In the genomic region with DNA sequence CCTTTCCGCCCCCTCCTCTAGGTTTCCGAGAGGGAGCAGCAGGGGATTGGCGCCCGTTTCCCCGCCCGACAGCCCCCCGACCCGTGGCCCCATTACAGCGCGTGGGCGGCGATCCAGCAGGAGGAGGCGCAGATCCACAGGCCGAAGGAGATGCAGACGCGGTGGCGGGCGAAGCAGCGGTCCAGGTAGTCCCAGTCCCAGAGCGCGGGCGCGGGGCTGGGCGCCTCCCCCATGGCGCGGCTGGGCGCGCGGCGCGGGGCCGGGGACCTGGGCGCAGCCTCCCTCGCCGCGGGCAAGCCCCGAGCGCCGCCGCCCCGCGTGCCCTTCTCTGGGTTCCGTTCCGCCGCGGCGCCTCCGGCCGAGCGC, we compare ENCODE assay signal across 8 cellular contexts. TPM values are rescaled to one million over a fixed set of nuclear protein-coding genes. Genes with fewer than 3 reads are reported as not detected.
DNase-seq lines count a peak whose midpoint lies in the region; ATAC-seq, FAIRE-seq and TF ChIP-seq lines count a peak whose summit lies in the region.

No MANE protein-coding gene starts in this region.

- H3K4me3 Mint-ChIP-seq in astrocyte (ENCODE audit: unreplicated experiment), result peak overlapping the region; percentile 86

- H3K9me3 ChIP-seq in KOPT-K1 (ENCODE audit: insufficient read depth, low read length, poor library complexity, severe bottlenecking), result peaks cover 20% of the 10 kb centered on the region
- peaks cover 6% of the 10 kb centered on the region for H3K9me3 ChIP-seq in astrocyte (ENCODE audit: insufficient read depth, low read depth, low read length)
- no peaks in the 10 kb centered on the region for H3K9me3 ChIP-seq in subcutaneous abdominal adipose tissue (ENCODE audit: control insufficient read depth in 5 of 5, low read length in 5 of 5)

- no peak for TF ChIP-seq CTCF in astrocyte (IDR thresholded peaks at IDR 0.05; ENCODE audit: insufficient read depth, low read depth, low read length)

- H3K9ac ChIP-seq in astrocyte (ENCODE audit: low read length) (peak overlapping the region; percentile 82), subcutaneous abdominal adipose tissue (ENCODE audit: low read length in 5 of 5) (peak overlapping the region in 3 of 5 donors; percentile 47 to 68 (median 64))

- FAIRE-seq in astrocyte (lab: Jason Lieb, UNC), result no peak

- H3K36me3 Mint-ChIP-seq in astrocyte (ENCODE audit: low read depth, unreplicated experiment), result peaks cover 14% of the 10 kb centered on the region

- peaks cover 25% of the 10 kb centered on the region for H3K36me3 ChIP-seq in KOPT-K1 (ENCODE audit: insufficient read depth, low read length)
- peaks cover 10% of the 10 kb centered on the region for H3K36me3 ChIP-seq in astrocyte (ENCODE audit: insufficient read depth, low read length)
- H3K36me3 ChIP-seq in subcutaneous abdominal adipose tissue (ENCODE audit: control insufficient read depth in 5 of 5, insufficient read depth in 5 of 5, low read length in 5 of 5), result peaks cover 0 to 14% (median 4%) of the 10 kb centered on the region in 5 donors

- peak overlapping the region; percentile 94 for H2AFZ ChIP-seq in astrocyte (ENCODE audit: low read depth, low read length)

- H3K79me2 ChIP-seq in astrocyte (ENCODE audit: insufficient read depth, low read length), result peaks cover 24% of the 10 kb centered on the region

- peak overlapping the region; percentile 94 for H3K4me2 ChIP-seq in astrocyte (ENCODE audit: low read length)

- ATAC-seq in GM21786 (IDR thresholded peaks at IDR 0.05; ENCODE audit: unreplicated experiment) (peak; percentile 44), left colon (peak; percentile 39)

- intact Hi-C loops in left colon (cut with DNase I, micrococcal nuclease), result no loop called here

- DNase-seq in NCI-H1092 treated with DMSO at 0.1 percent for 48 hours (lab: John Stamatoyannopoulos, UW), result peak; percentile 50
- DNase-seq in NCI-H1092 (lab: John Stamatoyannopoulos, UW), result no peak
- no peak for DNase-seq in astrocyte (ENCODE audit: low read depth)
- peak in 1 of 2 donors; percentile 53 for DNase-seq in left colon
- no peak for DNase-seq in effector CD8-positive, alpha-beta T cell (lab: John Stamatoyannopoulos, UW)

- H4K20me1 ChIP-seq in astrocyte (ENCODE audit: insufficient read depth, low read length), result peaks cover 7% of the 10 kb centered on the region

- H3K4me3 ChIP-seq in astrocyte (ENCODE audit: insufficient read depth, low read depth, low read length), result peak overlapping the region; percentile 83
- peak overlapping the region; percentile 57 to 86 (median 75) for H3K4me3 ChIP-seq in subcutaneous abdominal adipose tissue (ENCODE audit: low read depth in 1 of 5, low read length in 5 of 5)

- H3K4me1 ChIP-seq in astrocyte (ENCODE audit: insufficient read depth, low read length) (peaks cover 4% of the 10 kb centered on the region), subcutaneous abdominal adipose tissue (ENCODE audit: control insufficient read depth in 5 of 5, insufficient read depth in 5 of 5, low read length in 5 of 5) (peaks cover 0 to 17% (median 10%) of the 10 kb centered on the region in 5 donors)

- no peaks in the 10 kb centered on the region for H3K27me3 Mint-ChIP-seq in astrocyte (ENCODE audit: low read depth, unreplicated experiment)

- H3K27me3 ChIP-seq in astrocyte (ENCODE audit: insufficient read depth, low read length), result no peaks in the 10 kb centered on the region
- no peaks in the 10 kb centered on the region for H3K27me3 ChIP-seq in subcutaneous abdominal adipose tissue (ENCODE audit: control insufficient read depth in 5 of 5, insufficient read depth in 4 of 5, low read length in 5 of 5)

- no peaks in the 10 kb centered on the region for H3K4me1 Mint-ChIP-seq in astrocyte (ENCODE audit: low read depth, unreplicated experiment)

- H3K27ac Mint-ChIP-seq in astrocyte (ENCODE audit: unreplicated experiment), result peak overlapping the region; percentile 81

- H3K27ac ChIP-seq in KOPT-K1 (ENCODE audit: low read depth, low read length, poor library complexity, severe bottlenecking) (peak overlapping the region; percentile 75), astrocyte (ENCODE audit: low read depth, low read length) (peak overlapping the region; percentile 51), subcutaneous abdominal adipose tissue (ENCODE audit: low read depth, low read length) (peak overlapping the region; percentile 41)

- peaks cover 6% of the 10 kb centered on the region for H3K9me3 Mint-ChIP-seq in astrocyte (ENCODE audit: unreplicated experiment)

RNA-seq across cellular contexts. Expression of a gene that starts 0.3 kb away (rescaled TPM):
- total RNA-seq in astrocyte (9.8 and 10.5 TPM in 2 replicates), left colon (10 to 100 TPM; 46.1 to 68.2 TPM)

RNA-seq across cellular contexts. Expression of a gene that starts 39.0 kb away (rescaled TPM):
- total RNA-seq in astrocyte (32.3 and 38.4 TPM in 2 replicates), left colon (10 to 100 TPM; 31.3 to 42.7 TPM)

RNA-seq across cellular contexts. Expression of a gene that starts 52.7 kb away (rescaled TPM):
- total RNA-seq in astrocyte (6.0 and 7.6 TPM in 2 replicates), left colon (10 to 100 TPM; 29.1 to 73.4 TPM)
